17 cellular contexts compared by ENCODE assay signal in genomic region chr14:105049753-105050550, GRCh38. TPM values are rescaled to one million over a fixed set of nuclear protein-coding genes. Genes with fewer than 3 reads are reported as not detected.
"Had no signal": no experiment of that assay in that cellular context is flagged by ENCODE, and none has a peak within 500 bp of the region (broad histone marks: within the 10 kb centered on the region; RNA-seq: fewer than 3 reads in every experiment).

No MANE protein-coding gene starts in this region.

- DNase-seq: activated B cell treated with CpG ODN at 0.5 μM for 24 hours; activated CD4-positive, alpha-beta memory T cell treated with anti-CD3 and anti-CD28 coated beads for 36 hours; activated CD4-positive, alpha-beta T cell treated with anti-CD3 and anti-CD28 coated beads for 4 hours; activated effector memory CD4-positive, alpha-beta T cell treated with Interleukin-2 at 50 U/mL for 16 hours; cerebellar nuclear complex; cortex of kidney; gastrocnemius medialis; head of caudate nucleus; left ventricle myocardium inferior; naive thymus-derived CD4-positive, alpha-beta T cell; stimulated activated CD4-positive, alpha-beta T cell treated with anti-CD3 and anti-CD28 coated beads, Interleukin-4, amount 100 ng/mL, for 4 hours; T-helper 9 cell; testis had no signal

- ATAC-seq: gastrocnemius medialis; naive thymus-derived CD4-positive, alpha-beta T cell; stimulated activated memory B cell treated with anti-CD40 and anti-IgM and Interleukin-4, amounts not matched to agents 10 μg/mL and 1 μg/mL and 100 μg/mL, for 72 hours had no signal

- H3K4me3 ChIP-seq: ascending aorta, gastrocnemius medialis, left ventricle myocardium inferior, pancreas, sigmoid colon, testis had no signal

- H3K4me1 ChIP-seq: ascending aorta, gastrocnemius medialis, pancreas, testis had no signal

- H3K27ac ChIP-seq: ascending aorta, gastrocnemius medialis, left ventricle myocardium inferior, sigmoid colon, testis had no signal

- H3K36me3 ChIP-seq: ascending aorta, gastrocnemius medialis, left ventricle myocardium inferior, pancreas, sigmoid colon had no signal

- H3K27me3 ChIP-seq: ascending aorta, pancreas, sigmoid colon, testis had no signal

- H3K9me3 ChIP-seq: ascending aorta, gastrocnemius medialis, left ventricle myocardium inferior, pancreas, sigmoid colon, testis had no signal

RNA-seq across cellular contexts. Expression of gene GPR132, which starts 15.3 kb away (rescaled TPM):
- total RNA-seq: ascending aorta had no signal
